ENCODE assay signal across 8 cellular contexts in the genomic region with DNA sequence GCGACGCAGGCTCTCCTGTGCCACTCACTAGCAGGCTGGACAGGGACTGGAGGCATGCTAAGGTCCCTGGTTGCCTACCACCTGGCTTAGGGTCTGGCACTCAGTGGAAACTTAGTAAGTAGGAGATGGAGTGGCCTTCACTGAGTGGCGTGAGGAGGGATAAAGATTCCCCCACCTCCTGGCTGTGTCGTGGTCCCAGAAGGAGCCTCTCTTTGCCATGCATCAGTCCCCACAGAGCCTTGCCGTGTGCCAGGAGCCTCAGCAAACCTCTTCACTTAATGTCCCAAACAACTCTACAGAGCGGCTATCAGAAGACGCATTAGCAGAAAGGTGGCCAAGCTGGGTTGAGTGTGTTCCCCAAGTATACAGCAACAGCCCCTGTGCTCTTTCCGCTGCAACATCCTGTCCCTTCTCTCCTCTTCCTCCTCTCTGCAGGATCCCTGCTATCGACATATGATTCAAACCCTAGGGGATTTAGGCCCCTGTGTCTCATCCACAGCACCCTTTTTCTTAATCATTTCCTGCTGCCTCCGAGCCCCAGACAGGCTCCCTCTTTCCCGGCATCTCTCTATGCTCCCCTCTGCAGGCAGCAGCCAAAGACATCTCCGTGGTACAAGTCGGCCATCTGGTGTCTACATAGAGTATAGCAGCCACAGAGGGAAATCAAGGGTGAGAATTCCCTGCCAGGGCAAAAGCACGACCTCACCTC.
DNase-seq lines count a peak whose midpoint lies in the region; TF ChIP-seq lines count a peak whose summit lies in the region.

No MANE protein-coding gene starts in this region.

- TF ChIP-seq CTCF in WERI-Rb-1 (IDR thresholded peaks at IDR 0.05; ENCODE audit: low read depth, low read length) (peak; percentile 83), esophagus squamous epithelium (IDR thresholded peaks at IDR 0.05) (peak in 5 of 6 experiments; percentile 71 to 94 (median 84)), nephron (IDR thresholded peaks at IDR 0.05; ENCODE audit: unreplicated experiment in 3 of 3) (peak; percentile 74 to 84 (median 78)), vagina (IDR thresholded peaks at IDR 0.05) (peak; percentile 77 to 80 (median 78))

- H3K27ac Mint-ChIP-seq in activated naive CD4-positive, alpha-beta T cell treated with anti-CD3 and anti-CD28 coated beads for 36 hours = no peak overlapping the region
- H3K27ac Mint-ChIP-seq in nephron = no peak overlapping the region

- H3K9me3 Mint-ChIP-seq in activated naive CD4-positive, alpha-beta T cell treated with anti-CD3 and anti-CD28 coated beads for 36 hours = no peaks in the 10 kb centered on the region
- peaks cover 6% of the 10 kb centered on the region for H3K9me3 Mint-ChIP-seq in nephron

- H3K9me3 ChIP-seq in WERI-Rb-1 (ENCODE audit: severe bottlenecking) = peaks cover 6% of the 10 kb centered on the region
- H3K9me3 ChIP-seq in esophagus squamous epithelium = no peaks in the 10 kb centered on the region
- H3K9me3 ChIP-seq in vagina = no peaks in the 10 kb centered on the region

- no peaks in the 10 kb centered on the region for H3K36me3 Mint-ChIP-seq in activated naive CD4-positive, alpha-beta T cell treated with anti-CD3 and anti-CD28 coated beads for 36 hours (ENCODE audit: low read depth)
- H3K36me3 Mint-ChIP-seq in nephron (ENCODE audit: low read depth) = no peaks in the 10 kb centered on the region

- 30 to 31% methylated on average over 11 of the region's 14 CpGs for WGBS in esophagus squamous epithelium, 2 donors

- H3K27me3 Mint-ChIP-seq in activated naive CD4-positive, alpha-beta T cell treated with anti-CD3 and anti-CD28 coated beads for 36 hours (ENCODE audit: low read depth) = peaks cover 13% of the 10 kb centered on the region
- peaks cover 50% of the 10 kb centered on the region for H3K27me3 Mint-ChIP-seq in nephron (ENCODE audit: low read depth)

- intact Hi-C loops in activated naive CD4-positive, alpha-beta T cell treated with anti-CD3 and anti-CD28 coated beads for 36 hours (cut with micrococcal nuclease) = loop anchor here (1.0 kb wide), 2 partner anchors 114 to 301 kb away; no protein-coding TSS in a partner anchor
- intact Hi-C loops in esophagus squamous epithelium (cut with DNase I) = loop anchor here (5.0 kb wide), 2 partner anchors 112 to 302 kb away; no protein-coding TSS in a partner anchor
- intact Hi-C loops in vagina (cut with DNase I) = loop anchor here (2.0 kb wide), 1 partner anchor 108 kb away; no protein-coding TSS in a partner anchor

- DNase-seq in activated naive CD4-positive, alpha-beta T cell treated with anti-CD3 and anti-CD28 coated beads for 36 hours = peak; percentile 70
- no peak for DNase-seq in activated naive CD4-positive, alpha-beta T cell (lab: John Stamatoyannopoulos, UW)
- peak; percentile 5 for DNase-seq in NCI-H146 (lab: John Stamatoyannopoulos, UW)
- DNase-seq in WERI-Rb-1 = peak; percentile 78
- DNase-seq in esophagus squamous epithelium (lab: John Stamatoyannopoulos, UW) = no peak
- DNase-seq in vagina (ENCODE audit: extremely low spot score in 2 of 2) = no peak
- DNase-seq in NCI-H1048 (lab: John Stamatoyannopoulos, UW) = no peak

- H3K4me3 Mint-ChIP-seq in activated naive CD4-positive, alpha-beta T cell treated with anti-CD3 and anti-CD28 coated beads for 36 hours = no peak overlapping the region
- H3K4me3 Mint-ChIP-seq in nephron = no peak overlapping the region

- no peak overlapping the region for H3K4me3 ChIP-seq in WERI-Rb-1 (ENCODE audit: low read depth, low read length)
- H3K4me3 ChIP-seq in esophagus squamous epithelium = no peak overlapping the region
- H3K4me3 ChIP-seq in vagina = no peak overlapping the region

- peaks cover 2% of the 10 kb centered on the region for H3K27me3 ChIP-seq in WERI-Rb-1 (ENCODE audit: insufficient read depth, low read depth, severe bottlenecking)
- peaks cover 0 to 34% (median 0%) of the 10 kb centered on the region in 4 donors for H3K27me3 ChIP-seq in esophagus squamous epithelium
- no peaks in the 10 kb centered on the region for H3K27me3 ChIP-seq in vagina

- CTCF ChIA-PET in activated naive CD4-positive, alpha-beta T cell treated with anti-CD3 and anti-CD28 coated beads for 36 hours (lab: Charles Lee) = interaction anchor here (0.8 to 3.8 kb wide), 17 partner anchors 8 to 592 kb away, joined by 3 to 39 read pairs (median 5); no protein-coding TSS in a partner anchor

- H3K4me1 Mint-ChIP-seq in activated naive CD4-positive, alpha-beta T cell treated with anti-CD3 and anti-CD28 coated beads for 36 hours (ENCODE audit: low read depth) = no peaks in the 10 kb centered on the region
- H3K4me1 Mint-ChIP-seq in nephron = no peaks in the 10 kb centered on the region

- no peaks in the 10 kb centered on the region for H3K36me3 ChIP-seq in WERI-Rb-1
- no peaks in the 10 kb centered on the region for H3K36me3 ChIP-seq in esophagus squamous epithelium
- no peaks in the 10 kb centered on the region for H3K36me3 ChIP-seq in vagina

- H3K4me1 ChIP-seq in esophagus squamous epithelium (peaks cover 0 to 18% (median 7%) of the 10 kb centered on the region in 3 donors), vagina (peaks cover 4% of the 10 kb centered on the region)

- TF ChIP-seq POLR2A in esophagus squamous epithelium (IDR thresholded peaks at IDR 0.05) (no peak), vagina (IDR thresholded peaks at IDR 0.05) (no peak)

- H3K27ac ChIP-seq in WERI-Rb-1 (no peak overlapping the region), esophagus squamous epithelium (no peak overlapping the region), vagina (no peak overlapping the region)

Comparison
In these comparisons a context has a peak if more than half of its experiments do, and no peak if none do; other contexts are left out.
1. DNase-seq: peak in activated naive CD4-positive, alpha-beta T cell treated with anti-CD3 and anti-CD28 coated beads for 36 hours (single experiment), NCI-H146 (single experiment) and WERI-Rb-1 (single experiment); none in activated naive CD4-positive, alpha-beta T cell (0 of 4), esophagus squamous epithelium (single experiment), vagina (0 of 2) and NCI-H1048 (single experiment).
2. Peak in every context shown above with its lines, with median percentiles within 50 percentile points of each other: CTCF ChIP-seq.